14 cellular contexts compared by ENCODE assay signal in the genomic region with DNA sequence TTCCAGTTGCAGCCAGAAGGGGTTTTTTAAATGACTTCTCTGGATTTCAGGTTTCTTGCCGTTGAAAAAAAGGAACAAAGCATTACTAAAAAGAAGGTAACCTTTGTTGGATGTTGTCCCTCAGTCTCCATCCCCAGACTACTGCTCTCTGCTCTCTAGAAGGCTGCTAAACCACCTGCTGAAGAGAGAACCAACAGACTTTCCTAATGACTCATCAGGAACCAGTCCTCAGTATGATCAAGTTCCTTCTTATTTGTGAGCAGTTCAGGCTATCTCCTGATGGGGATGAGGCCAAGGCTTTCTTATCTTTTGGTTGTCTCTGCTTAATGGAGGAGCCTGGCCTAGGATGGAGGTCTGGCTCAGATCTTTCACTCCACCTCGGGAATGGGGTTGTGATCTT. TPM values are rescaled to one million over a fixed set of nuclear protein-coding genes. Genes with fewer than 3 reads are reported as not detected.
DNase-seq lines count a peak whose midpoint lies in the region; ATAC-seq and TF ChIP-seq lines count a peak whose summit lies in the region.
"Had no signal": no experiment of that assay in that cellular context is flagged by ENCODE, and none has a peak within 500 bp of the region (broad histone marks: within the 10 kb centered on the region; RNA-seq: fewer than 3 reads in every experiment).

No MANE protein-coding gene starts in this region.

- TF ChIP-seq CTCF in epithelial cell of esophagus (IDR thresholded peaks at IDR 0.05; ENCODE audit: insufficient read depth, low read depth, low read length, missing control alignments) (no peak), neural progenitor cell (IDR thresholded peaks at IDR 0.05) (no peak), vagina (IDR thresholded peaks at IDR 0.05) (no peak)

- intact Hi-C loops in activated T-helper 1 cell treated with anti-CD3 and anti-CD28 coated beads, Interleukin-12 subunit alpha, Interleukin-12 subunit beta, Interleukin-2, Interleukin-4 antibody, amounts not matched to agents 30 ng/mL and 10 ng/mL and 1 ng/mL, durations not matched to agents 14 hours and 24 hours and 36 hours (cut with micrococcal nuclease) = no loop called here
- intact Hi-C loops in posterior cingulate gyrus (cut with DNase I) = no loop called here
- intact Hi-C loops in vagina (cut with DNase I) = no loop called here

- H3K27ac ChIP-seq in neural progenitor cell (no peak overlapping the region), vagina (no peak overlapping the region)
- H3K27ac ChIP-seq: gastroesophageal sphincter had no signal

- peaks cover 7% of the 10 kb centered on the region for H3K27me3 Mint-ChIP-seq in activated T-helper 1 cell treated with anti-CD3 and anti-CD28 coated beads, Interleukin-12 subunit alpha, Interleukin-12 subunit beta, Interleukin-2, Interleukin-4 antibody, amounts not matched to agents 30 ng/mL and 10 ng/mL and 1 ng/mL, durations not matched to agents 14 hours and 24 hours and 36 hours (ENCODE audit: insufficient read depth)
- H3K27me3 Mint-ChIP-seq in neural progenitor cell (ENCODE audit: insufficient read depth, low read depth) = no peaks in the 10 kb centered on the region

- H3K79me2 ChIP-seq in neural progenitor cell (ENCODE audit: low read depth) = no peaks in the 10 kb centered on the region

- DNase-seq in epithelial cell of esophagus (ENCODE audit: low read depth) (peak; percentile 45), neural progenitor cell (ENCODE audit: low spot score) (no peak), posterior cingulate gyrus (no peak), vagina (ENCODE audit: extremely low spot score in 2 of 2) (no peak)
- no peak for DNase-seq in activated T-helper 1 cell treated with anti-CD3 and anti-CD28 coated beads, Interleukin-12 subunit alpha, Interleukin-12 subunit beta, Interleukin-2, Interleukin-4 antibody, amounts not matched to agents 30 ng/mL and 10 ng/mL and 1 ng/mL, durations not matched to agents 14 hours and 24 hours and 36 hours (ENCODE audit: low spot score)
- DNase-seq: activated T-cell treated with anti-CD3 and anti-CD28 coated beads, Interleukin-2, amount 50 U/mL, for 24 hours; DND-41; midbrain; NCI-H2081; stimulated activated naive CD4-positive, alpha-beta T cell treated with Interleukin-2 at 50 U/mL for 16 hours had no signal

- no peaks in the 10 kb centered on the region for H4K20me1 ChIP-seq in neural progenitor cell (ENCODE audit: low read depth)

- H3K9ac ChIP-seq in neural progenitor cell = no peak overlapping the region

- H3K4me2 ChIP-seq in neural progenitor cell = no peak overlapping the region

- H3K4me3 Mint-ChIP-seq in activated T-helper 1 cell treated with anti-CD3 and anti-CD28 coated beads, Interleukin-12 subunit alpha, Interleukin-12 subunit beta, Interleukin-2, Interleukin-4 antibody, amounts not matched to agents 30 ng/mL and 10 ng/mL and 1 ng/mL, durations not matched to agents 14 hours and 24 hours and 36 hours = no peak overlapping the region
- no peak overlapping the region for H3K4me3 Mint-ChIP-seq in neural progenitor cell
- H3K4me3 Mint-ChIP-seq: activated T-cell treated with anti-CD3 and anti-CD28 coated beads, Interleukin-2, amount 50 U/mL, for 24 hours had no signal

- H3K9me3 ChIP-seq in neural progenitor cell (ENCODE audit: low read depth) (no peaks in the 10 kb centered on the region), vagina (no peaks in the 10 kb centered on the region)

- H3K36me3 ChIP-seq in neural progenitor cell (no peaks in the 10 kb centered on the region), vagina (no peaks in the 10 kb centered on the region)
- H3K36me3 ChIP-seq: gastroesophageal sphincter had no signal

- H3K27me3 ChIP-seq in neural progenitor cell (no peaks in the 10 kb centered on the region), vagina (no peaks in the 10 kb centered on the region)
- H3K27me3 ChIP-seq: gastroesophageal sphincter had no signal

- ATAC-seq in GM18907 (IDR thresholded peaks at IDR 0.05; ENCODE audit: unreplicated experiment) (peak; percentile 99), GM21619 (IDR thresholded peaks at IDR 0.05; ENCODE audit: unreplicated experiment) (peak; percentile 98), HG03196 (IDR thresholded peaks at IDR 0.05; ENCODE audit: unreplicated experiment) (peak; percentile 89)
- ATAC-seq: gastroesophageal sphincter had no signal

- H3K4me3 ChIP-seq in epithelial cell of esophagus (ENCODE audit: low read length) = no peak overlapping the region
- H3K4me3 ChIP-seq in neural progenitor cell = no peak overlapping the region
- H3K4me3 ChIP-seq in vagina = no peak overlapping the region
- H3K4me3 ChIP-seq: gastroesophageal sphincter had no signal

- no peaks in the 10 kb centered on the region for H3K4me1 ChIP-seq in neural progenitor cell
- H3K4me1 ChIP-seq in vagina = no peaks in the 10 kb centered on the region
- H3K4me1 ChIP-seq: gastroesophageal sphincter had no signal

- TF ChIP-seq POLR2A in vagina (IDR thresholded peaks at IDR 0.05) = no peak

- H2AFZ ChIP-seq in neural progenitor cell (replicated peaks) = no peak overlapping the region

- H3F3A ChIP-seq in neural progenitor cell (ENCODE audit: low read depth) = no peaks in the 10 kb centered on the region

- H3K27ac Mint-ChIP-seq in activated T-helper 1 cell treated with anti-CD3 and anti-CD28 coated beads, Interleukin-12 subunit alpha, Interleukin-12 subunit beta, Interleukin-2, Interleukin-4 antibody, amounts not matched to agents 30 ng/mL and 10 ng/mL and 1 ng/mL, durations not matched to agents 14 hours and 24 hours and 36 hours = no peak overlapping the region
- no peak overlapping the region for H3K27ac Mint-ChIP-seq in neural progenitor cell
- H3K27ac Mint-ChIP-seq: activated T-cell treated with anti-CD3 and anti-CD28 coated beads, Interleukin-2, amount 50 U/mL, for 24 hours had no signal

- no peaks in the 10 kb centered on the region for H3K4me1 Mint-ChIP-seq in activated T-helper 1 cell treated with anti-CD3 and anti-CD28 coated beads, Interleukin-12 subunit alpha, Interleukin-12 subunit beta, Interleukin-2, Interleukin-4 antibody, amounts not matched to agents 30 ng/mL and 10 ng/mL and 1 ng/mL, durations not matched to agents 14 hours and 24 hours and 36 hours (ENCODE audit: low read depth)
- H3K4me1 Mint-ChIP-seq in neural progenitor cell = no peaks in the 10 kb centered on the region

- H3K36me3 Mint-ChIP-seq in activated T-helper 1 cell treated with anti-CD3 and anti-CD28 coated beads, Interleukin-12 subunit alpha, Interleukin-12 subunit beta, Interleukin-2, Interleukin-4 antibody, amounts not matched to agents 30 ng/mL and 10 ng/mL and 1 ng/mL, durations not matched to agents 14 hours and 24 hours and 36 hours (ENCODE audit: low read depth) = no peaks in the 10 kb centered on the region
- H3K36me3 Mint-ChIP-seq in neural progenitor cell = no peaks in the 10 kb centered on the region

- H3K9me3 Mint-ChIP-seq in activated T-helper 1 cell treated with anti-CD3 and anti-CD28 coated beads, Interleukin-12 subunit alpha, Interleukin-12 subunit beta, Interleukin-2, Interleukin-4 antibody, amounts not matched to agents 30 ng/mL and 10 ng/mL and 1 ng/mL, durations not matched to agents 14 hours and 24 hours and 36 hours = no peaks in the 10 kb centered on the region
- peaks cover 3% of the 10 kb centered on the region for H3K9me3 Mint-ChIP-seq in neural progenitor cell
- H3K9me3 Mint-ChIP-seq: activated T-cell treated with anti-CD3 and anti-CD28 coated beads, Interleukin-2, amount 50 U/mL, for 24 hours had no signal

RNA-seq across cellular contexts. Expression of a gene that starts 4.1 kb away (rescaled TPM):
- total RNA-seq in activated T-helper 1 cell treated with anti-CD3 and anti-CD28 coated beads, Interleukin-12 subunit alpha, Interleukin-12 subunit beta, Interleukin-2, Interleukin-4 antibody, amounts not matched to agents 30 ng/mL and 10 ng/mL and 1 ng/mL, durations not matched to agents 14 hours and 24 hours and 36 hours = 0.05 TPM in 2 replicates
- 0.12 TPM in 1 of 2 replicates, not detected in the other for total RNA-seq in neural progenitor cell (ENCODE audit: low replicate concordance)
- total RNA-seq in vagina = not detected
